19 cellular contexts compared by ENCODE assay signal in genomic region chr4:53060278-53060677, GRCh38.
A peak's percentile ranks its signal among the peaks of the same experiment; 100 is the strongest.
DNase-seq lines count a peak whose midpoint lies in the region; ATAC-seq, FAIRE-seq and TF ChIP-seq lines count a peak whose summit lies in the region.
"Had no signal": no experiment of that assay in that cellular context is flagged by ENCODE, and none has a peak within 500 bp of the region (broad histone marks: within the 10 kb centered on the region; RNA-seq: fewer than 3 reads in every experiment).

No MANE protein-coding gene starts in this region.

- no peaks in the 10 kb centered on the region for H4K20me1 ChIP-seq in keratinocyte (ENCODE audit: control insufficient read depth, extremely low read depth, insufficient read depth, low read length)

- peak; percentile 59 for ATAC-seq in GM18517 (IDR thresholded peaks at IDR 0.05; ENCODE audit: unreplicated experiment)
- peak; percentile 61 for ATAC-seq in GM19455 (IDR thresholded peaks at IDR 0.05; ENCODE audit: unreplicated experiment)
- ATAC-seq in HG02938 (IDR thresholded peaks at IDR 0.05; ENCODE audit: unreplicated experiment): peak; percentile 74
- ATAC-seq: GM12878, HCT116 had no signal

- H3K4me2 ChIP-seq in keratinocyte (ENCODE audit: control insufficient read depth, extremely low read depth, insufficient read depth, low read depth, low read length): no peak overlapping the region

- no peaks in the 10 kb centered on the region for H3K4me1 ChIP-seq in keratinocyte (ENCODE audit: control insufficient read depth, extremely low read depth, insufficient read depth, low read length)

- no peaks in the 10 kb centered on the region for H3K36me3 ChIP-seq in keratinocyte (ENCODE audit: control insufficient read depth in 2 of 2, extremely low read depth in 1 of 2, insufficient read depth in 2 of 2, low read length in 2 of 2)

- H3K9me1 ChIP-seq in keratinocyte (ENCODE audit: control insufficient read depth, extremely low read depth, insufficient read depth, low read length): no peaks in the 10 kb centered on the region

- H3K27me3 ChIP-seq in keratinocyte (ENCODE audit: control insufficient read depth, extremely low read depth, insufficient read depth, low read length): no peaks in the 10 kb centered on the region

- no peaks in the 10 kb centered on the region for H3K9me3 ChIP-seq in keratinocyte (ENCODE audit: control insufficient read depth, low read depth, low read length)

- no peak overlapping the region for H3K4me3 ChIP-seq in keratinocyte (ENCODE audit: control insufficient read depth in 2 of 3, extremely low read depth in 1 of 3, insufficient read depth in 2 of 3, low read depth in 1 of 3, low read length in 3 of 3)
- H3K4me3 ChIP-seq: GM12878, GM23248 had no signal

- dilution Hi-C loops in keratinocyte (cut with MboI; ENCODE audit: extremely low pct_ligation_motif_present, low sequenced_read_pairs): no loop called here

- FAIRE-seq in keratinocyte (lab: Jason Lieb, UNC): peak; percentile 43
- FAIRE-seq: GM12878, H54 had no signal

- intact Hi-C loops in posterior cingulate gyrus (cut with DNase I): no loop called here

- no peak for TF ChIP-seq CTCF in keratinocyte (optimal IDR thresholded peaks at IDR 0.05 in 1 of 3, IDR thresholded peaks at IDR 0.05 in 1 of 3, conservative IDR thresholded peaks at IDR 0.05 in 1 of 3; ENCODE audit: extremely low read depth in 1 of 3, insufficient read depth in 2 of 3, low read length in 3 of 3)

- H3K9ac ChIP-seq in keratinocyte (ENCODE audit: control insufficient read depth, extremely low read depth, insufficient read depth, low read length): no peak overlapping the region
- H3K9ac ChIP-seq: GM23248 had no signal

- no peak overlapping the region for H3K27ac ChIP-seq in keratinocyte (ENCODE audit: control insufficient read depth, insufficient read depth, low read length)
- H3K27ac ChIP-seq: GM23248, HL-60 had no signal

- no peak for DNase-seq in keratinocyte (ENCODE audit: low read depth, low spot score)
- DNase-seq in epidermal melanocyte (ENCODE audit: insufficient read length, low spot score): no peak
- DNase-seq in posterior cingulate gyrus: no peak
- DNase-seq in NCI-H345 treated with DMSO at 0.1 percent for 48 hours (lab: John Stamatoyannopoulos, UW; ENCODE audit: unreplicated experiment): no peak
- DNase-seq: C1 segment of cervical spinal cord; Calu3; CD4-positive, alpha-beta T cell; DMS 273 treated with DMSO at 0.1 percent for 48 hours; GM23248; IMR-90; Kasumi-1; KBM-7 had no signal

- H2AFZ ChIP-seq in keratinocyte (ENCODE audit: control insufficient read depth, low read length): no peak overlapping the region
- H2AFZ ChIP-seq: GM23248 had no signal

- H3K79me2 ChIP-seq in keratinocyte (ENCODE audit: control insufficient read depth, insufficient read depth, low read length): no peaks in the 10 kb centered on the region
